1 cellular context compared by ENCODE assay signal in the genomic region with DNA sequence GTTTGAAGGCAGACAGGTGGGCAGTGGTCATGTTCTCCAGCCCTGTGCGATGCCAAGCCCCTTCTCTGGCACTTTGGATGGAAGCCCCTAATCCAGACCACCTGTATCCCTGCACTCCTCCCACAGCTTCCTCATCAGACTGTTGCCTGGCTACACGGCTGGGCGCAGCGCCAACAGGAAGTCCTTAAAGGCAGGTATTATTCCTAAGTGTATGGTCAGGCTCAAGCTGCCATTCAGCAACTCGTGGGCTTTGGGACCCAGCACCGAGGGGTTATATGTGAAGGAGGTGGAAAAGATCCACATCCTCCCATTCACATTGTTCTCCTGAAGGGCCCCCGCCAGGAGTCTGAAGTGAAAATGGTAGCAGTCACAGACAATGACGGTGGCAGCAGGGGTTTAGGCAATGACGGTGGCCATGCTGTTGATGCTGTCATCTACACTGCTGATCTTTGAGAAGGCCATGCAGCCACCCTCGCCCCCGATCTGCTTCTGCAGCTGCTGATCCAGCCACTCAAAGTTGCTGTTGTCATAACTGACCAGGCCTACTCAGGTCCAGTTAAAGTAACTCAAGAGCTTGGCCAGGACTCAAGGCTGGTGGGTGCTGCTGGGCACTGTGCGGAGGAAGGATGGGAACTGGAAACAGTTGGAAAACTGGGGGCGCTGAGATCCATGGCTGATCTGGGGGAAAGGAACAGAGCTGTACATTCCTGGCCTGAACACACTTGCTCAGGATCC.
A peak's percentile ranks its signal among the peaks of the same experiment; 100 is the strongest.
TF ChIP-seq lines count a peak whose summit lies in the region.

No MANE protein-coding gene starts in this region.

TF ChIP-seq in HepG2, 621 proteins besides CTCF, POLR2A, EP300 and RAD21:
- TF ChIP-seq, protein P1, sequence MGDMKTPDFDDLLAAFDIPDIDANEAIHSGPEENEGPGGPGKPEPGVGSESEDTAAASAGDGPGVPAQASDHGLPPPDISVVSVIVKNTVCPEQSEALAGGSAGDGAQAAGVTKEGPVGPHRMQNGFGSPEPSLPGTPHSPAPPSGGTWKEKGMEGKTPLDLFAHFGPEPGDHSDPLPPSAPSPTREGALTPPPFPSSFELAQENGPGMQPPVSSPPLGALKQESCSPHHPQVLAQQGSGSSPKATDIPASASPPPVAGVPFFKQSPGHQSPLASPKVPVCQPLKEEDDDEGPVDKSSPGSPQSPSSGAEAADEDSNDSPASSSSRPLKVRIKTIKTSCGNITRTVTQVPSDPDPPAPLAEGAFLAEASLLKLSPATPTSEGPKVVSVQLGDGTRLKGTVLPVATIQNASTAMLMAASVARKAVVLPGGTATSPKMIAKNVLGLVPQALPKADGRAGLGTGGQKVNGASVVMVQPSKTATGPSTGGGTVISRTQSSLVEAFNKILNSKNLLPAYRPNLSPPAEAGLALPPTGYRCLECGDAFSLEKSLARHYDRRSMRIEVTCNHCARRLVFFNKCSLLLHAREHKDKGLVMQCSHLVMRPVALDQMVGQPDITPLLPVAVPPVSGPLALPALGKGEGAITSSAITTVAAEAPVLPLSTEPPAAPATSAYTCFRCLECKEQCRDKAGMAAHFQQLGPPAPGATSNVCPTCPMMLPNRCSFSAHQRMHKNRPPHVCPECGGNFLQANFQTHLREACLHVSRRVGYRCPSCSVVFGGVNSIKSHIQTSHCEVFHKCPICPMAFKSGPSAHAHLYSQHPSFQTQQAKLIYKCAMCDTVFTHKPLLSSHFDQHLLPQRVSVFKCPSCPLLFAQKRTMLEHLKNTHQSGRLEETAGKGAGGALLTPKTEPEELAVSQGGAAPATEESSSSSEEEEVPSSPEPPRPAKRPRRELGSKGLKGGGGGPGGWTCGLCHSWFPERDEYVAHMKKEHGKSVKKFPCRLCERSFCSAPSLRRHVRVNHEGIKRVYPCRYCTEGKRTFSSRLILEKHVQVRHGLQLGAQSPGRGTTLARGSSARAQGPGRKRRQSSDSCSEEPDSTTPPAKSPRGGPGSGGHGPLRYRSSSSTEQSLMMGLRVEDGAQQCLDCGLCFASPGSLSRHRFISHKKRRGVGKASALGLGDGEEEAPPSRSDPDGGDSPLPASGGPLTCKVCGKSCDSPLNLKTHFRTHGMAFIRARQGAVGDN (CRISPR knock-in tag; IDR thresholded peaks at IDR 0.05): peak; percentile 5; the same call in 1 of the 2 replicates
- TF ChIP-seq TBX2 (CRISPR knock-in tag; IDR thresholded peaks at IDR 0.05; ENCODE audit: borderline replicate concordance): no peak
